26 cellular contexts compared by ENCODE assay signal in the genomic region with DNA sequence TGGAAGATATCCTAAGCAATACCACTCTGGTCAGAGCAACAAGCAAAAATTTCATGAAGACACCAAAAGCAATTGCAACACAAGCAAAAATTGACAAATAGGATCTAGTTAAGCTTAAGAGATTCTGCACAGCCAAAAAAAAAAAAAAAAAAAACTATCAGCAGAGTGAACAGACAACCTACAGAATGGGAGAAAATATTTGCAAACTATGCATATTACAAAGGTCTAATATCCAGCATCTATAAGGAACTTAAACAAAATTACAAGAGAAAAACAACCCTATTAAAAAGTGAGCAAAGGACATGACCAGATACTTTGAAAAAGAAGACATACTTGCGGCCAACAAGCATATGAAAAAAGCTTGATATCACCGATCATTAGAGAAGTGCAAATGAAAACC.
"Had no signal": no experiment of that assay in that cellular context is flagged by ENCODE, and none has a peak within 500 bp of the region (broad histone marks: within the 10 kb centered on the region; RNA-seq: fewer than 3 reads in every experiment).

No MANE protein-coding gene starts in this region.

- H3K27me3 ChIP-seq: colonic mucosa, dorsolateral prefrontal cortex, esophagus muscularis mucosa, esophagus squamous epithelium, foreskin keratinocyte, gastrocnemius medialis, gastroesophageal sphincter, heart left ventricle, heart right ventricle had no signal

- H3K27ac ChIP-seq: colonic mucosa, coronary artery, dorsolateral prefrontal cortex, epithelial cell of prostate, esophagus muscularis mucosa, esophagus squamous epithelium, foreskin keratinocyte, gastrocnemius medialis, gastroesophageal sphincter, heart left ventricle, heart right ventricle had no signal

- FAIRE-seq: endometrium, frontal cortex had no signal

- H3K4me3 ChIP-seq: colonic mucosa, coronary artery, dorsolateral prefrontal cortex, esophagus muscularis mucosa, esophagus squamous epithelium, gastrocnemius medialis, gastroesophageal sphincter, heart left ventricle, heart right ventricle had no signal

- H3K4me1 ChIP-seq: colonic mucosa, esophagus muscularis mucosa, esophagus squamous epithelium, foreskin keratinocyte, gastrocnemius medialis, gastroesophageal sphincter, heart left ventricle, heart right ventricle had no signal

- H3K36me3 ChIP-seq: colonic mucosa, esophagus muscularis mucosa, esophagus squamous epithelium, gastrocnemius medialis, gastroesophageal sphincter, heart left ventricle, heart right ventricle had no signal

- ATAC-seq: effector memory CD8-positive, alpha-beta T cell; esophagus mucosa; foreskin keratinocyte; gastrocnemius medialis; gastroesophageal sphincter; heart left ventricle; heart right ventricle had no signal

- H3K9me3 ChIP-seq: colonic mucosa, esophagus squamous epithelium, gastrocnemius medialis, gastroesophageal sphincter had no signal

- DNase-seq: colonic mucosa; cortex of kidney; dermis blood vessel endothelial cell; dorsolateral prefrontal cortex; effector CD4-positive, alpha-beta T cell; effector CD8-positive, alpha-beta T cell; effector memory CD4-positive, alpha-beta T cell; effector memory CD8-positive, alpha-beta T cell; endodermal cell; erythroblast; esophagus squamous epithelium; foreskin fibroblast; foreskin keratinocyte; foreskin melanocyte; gastrocnemius medialis; glutamatergic neuron; head of caudate nucleus; heart left ventricle; heart right ventricle had no signal
